ENCODE assay signal across 35 cellular contexts in the genomic region with DNA sequence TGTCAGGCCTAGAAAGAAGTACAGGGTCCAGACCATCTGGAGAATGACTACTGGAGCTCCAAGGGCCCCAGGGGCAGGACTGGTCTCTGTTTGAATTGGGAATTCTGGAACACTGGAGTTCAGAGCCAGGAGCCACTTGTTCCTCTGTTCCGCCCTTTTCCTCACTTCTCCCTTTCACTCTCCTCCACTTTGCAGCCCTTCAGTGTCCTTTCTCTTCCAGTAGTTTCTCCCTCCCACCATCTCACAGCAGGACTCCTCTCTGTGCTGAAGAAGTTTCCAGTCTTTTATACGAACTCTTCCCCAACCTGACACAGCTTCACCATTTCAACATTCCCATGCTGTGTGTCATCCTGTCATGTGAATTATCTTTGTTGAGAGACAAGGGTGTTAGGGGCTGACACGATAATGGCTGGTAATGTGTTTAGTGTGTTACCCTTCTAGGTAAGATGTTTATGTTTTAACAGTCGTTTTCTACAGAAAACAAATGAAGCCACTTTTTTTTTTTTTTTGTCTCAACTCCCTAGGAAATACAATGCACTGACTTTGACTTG.
A peak's percentile ranks its signal among the peaks of the same experiment; 100 is the strongest.
DNase-seq lines count a peak whose midpoint lies in the region; ATAC-seq, FAIRE-seq and TF ChIP-seq lines count a peak whose summit lies in the region.
"Had no signal": no experiment of that assay in that cellular context is flagged by ENCODE, and none has a peak within 500 bp of the region (broad histone marks: within the 10 kb centered on the region; RNA-seq: fewer than 3 reads in every experiment).

No MANE protein-coding gene starts in this region.

- FAIRE-seq in H1 (lab: Jason Lieb, UNC): no peak
- FAIRE-seq: A204.1, GM12892, H54, HepG2, RCC 7860 had no signal

- H3K4me2 ChIP-seq in IMR-90 (ENCODE audit: low read depth, low read length) (peak overlapping the region; percentile 25; the same call in 1 of the 2 replicates), H1 (ENCODE audit: insufficient read depth in 1 of 2, low read depth in 2 of 2, low read length in 2 of 2) (no peak overlapping the region), mesenchymal stem cell (ENCODE audit: low read length, poor library complexity, severe bottlenecking) (no peak overlapping the region)

- no peak overlapping the region for H3K56ac ChIP-seq in IMR-90 (ENCODE audit: extremely low read depth, insufficient read depth, low read length)
- no peak overlapping the region for H3K56ac ChIP-seq in H1 (replicated peaks; ENCODE audit: insufficient read length, low read depth, low read length)

- H2BK20ac ChIP-seq in IMR-90 (ENCODE audit: low read depth, low read length) (0 out of 2 replicates have a peak overlapping the region, but pooled peaks have one; percentile 29), H1 (ENCODE audit: low read length) (no peak overlapping the region)

- H3K9me3 ChIP-seq in IMR-90 (ENCODE audit: control insufficient read depth, insufficient read depth, low read length): no peaks in the 10 kb centered on the region
- H3K9me3 ChIP-seq in H1 (ENCODE audit: insufficient read depth in 2 of 2, low read depth in 1 of 2, low read length in 1 of 2): no peaks in the 10 kb centered on the region
- H3K9me3 ChIP-seq in mesenchymal stem cell (ENCODE audit: control insufficient read depth, low read length): no peaks in the 10 kb centered on the region
- no peaks in the 10 kb centered on the region for H3K9me3 ChIP-seq in lower lobe of right lung
- H3K9me3 ChIP-seq in CD4-positive, alpha-beta memory T cell (ENCODE audit: control insufficient read depth in 1 of 2, low read length in 2 of 2): no peaks in the 10 kb centered on the region
- H3K9me3 ChIP-seq: adrenal gland, heart left ventricle, testis, uterus had no signal

- no peak for TF ChIP-seq CTCF in IMR-90 (conservative IDR thresholded peaks at IDR 0.05; ENCODE audit: low read depth, low read length)
- no peak for TF ChIP-seq CTCF in H1 (IDR thresholded peaks at IDR 0.05; ENCODE audit: control extremely low read depth in 1 of 3, insufficient read depth in 1 of 3, low read depth in 1 of 3, low read length in 3 of 3)
- no peak for TF ChIP-seq CTCF in lower lobe of right lung (IDR thresholded peaks at IDR 0.05)

- H4K91ac ChIP-seq in IMR-90 (ENCODE audit: insufficient read depth, low read depth, low read length): no peak overlapping the region
- no peak overlapping the region for H4K91ac ChIP-seq in H1 (replicated peaks; ENCODE audit: insufficient read length, low read length)
- H4K91ac ChIP-seq in mesenchymal stem cell (ENCODE audit: low read length): no peak overlapping the region

- H3K18ac ChIP-seq in IMR-90 (ENCODE audit: low read depth, low read length) (no peak overlapping the region; the same call in 1 of the 2 replicates), H1 (ENCODE audit: extremely low read depth, low read length) (no peak overlapping the region), mesenchymal stem cell (ENCODE audit: low read depth in 1 of 2, low read length in 2 of 2) (no peak overlapping the region)

- no peak for ATAC-seq in IMR-90 (ENCODE audit: low read depth)
- no peak for ATAC-seq in lower lobe of right lung
- ATAC-seq: activated CD4-positive, alpha-beta T cell treated with anti-CD3 and anti-CD28 coated beads for 36 hours; activated CD8-positive, alpha-beta T cell treated with anti-CD3 and anti-CD28 coated beads for 36 hours; effector memory CD8-positive, alpha-beta T cell; heart left ventricle; HepG2; right cardiac atrium; stimulated activated naive CD8-positive, alpha-beta T cell treated with anti-CD3 and anti-CD28 coated beads, Interleukin-15, Interleukin-2, amounts not matched to agents 100 U/mL and 50 U/mL, for 24 hours had no signal

- H4K20me1 ChIP-seq in IMR-90 (ENCODE audit: insufficient read depth, low read length) (no peaks in the 10 kb centered on the region), H1 (replicated peaks in 1 of 2; ENCODE audit: control insufficient read depth in 1 of 2, insufficient read depth in 2 of 2, low read length in 2 of 2) (no peaks in the 10 kb centered on the region)

- peak overlapping the region in 1 of 2 experiments; percentile 31; a peak in 1 of 4 replicates for H4K8ac ChIP-seq in IMR-90 (ENCODE audit: low read depth in 2 of 2, low read length in 2 of 2)
- no peak overlapping the region for H4K8ac ChIP-seq in H1 (ENCODE audit: extremely low read depth, insufficient read depth, low read length)
- H4K8ac ChIP-seq in mesenchymal stem cell (ENCODE audit: low read length): no peak overlapping the region

- H3K27me3 ChIP-seq in IMR-90 (ENCODE audit: control insufficient read depth, insufficient read depth, low read length) (no peaks in the 10 kb centered on the region), H1 (replicated peaks in 1 of 4; ENCODE audit: control insufficient read depth in 3 of 4, extremely low read depth in 1 of 4, insufficient read depth in 3 of 4, low read length in 3 of 4) (no peaks in the 10 kb centered on the region), mesenchymal stem cell (ENCODE audit: control insufficient read depth in 1 of 2, insufficient read depth in 1 of 2, low read length in 2 of 2) (no peaks in the 10 kb centered on the region), lower lobe of right lung (ENCODE audit: low read depth) (no peaks in the 10 kb centered on the region)
- no peaks in the 10 kb centered on the region for H3K27me3 ChIP-seq in CD4-positive, alpha-beta memory T cell (ENCODE audit: insufficient read depth, low read length)
- H3K27me3 ChIP-seq: adrenal gland, testis, uterus had no signal

- H2BK5ac ChIP-seq in IMR-90 (ENCODE audit: low read depth, low read length, poor library complexity, severe bottlenecking): no peak overlapping the region
- H2BK5ac ChIP-seq in H1 (ENCODE audit: low read depth, low read length): no peak overlapping the region
- H2BK5ac ChIP-seq in mesenchymal stem cell (ENCODE audit: low read depth, low read length, poor library complexity, severe bottlenecking): no peak overlapping the region

- no peaks in the 10 kb centered on the region for H3K27me3 Mint-ChIP-seq in CD4-positive, alpha-beta memory T cell
- H3K27me3 Mint-ChIP-seq: activated CD4-positive, alpha-beta T cell treated with anti-CD3 and anti-CD28 coated beads for 36 hours; activated naive CD4-positive, alpha-beta T cell treated with anti-CD3 and anti-CD28 coated beads, Interleukin-2, amount 10 ng/mL, durations not matched to agents 7 days and 5 days; CD4-positive, CD25-positive, alpha-beta regulatory T cell; effector memory CD8-positive, alpha-beta T cell had no signal

- TF ChIP-seq RAD21 in IMR-90 (IDR thresholded peaks at IDR 0.05; ENCODE audit: low read length) (no peak), H1 (IDR thresholded peaks at IDR 0.05 in 1 of 2, conservative IDR thresholded peaks at IDR 0.05 in 1 of 2; ENCODE audit: low read depth in 2 of 2, low read length in 2 of 2) (no peak)

- in situ Hi-C loops in IMR-90 (cut with MboI; ENCODE audit: low sequenced_read_pairs): no loop called here

- H3K27ac Mint-ChIP-seq in CD4-positive, alpha-beta memory T cell: no peak overlapping the region
- H3K27ac Mint-ChIP-seq: activated CD4-positive, alpha-beta T cell treated with anti-CD3 and anti-CD28 coated beads for 36 hours; activated CD8-positive, alpha-beta T cell treated with anti-CD3 and anti-CD28 coated beads for 36 hours; activated naive CD4-positive, alpha-beta T cell treated with anti-CD3 and anti-CD28 coated beads, Interleukin-2, amount 10 ng/mL, durations not matched to agents 7 days and 5 days; CD4-positive, CD25-positive, alpha-beta regulatory T cell; effector memory CD8-positive, alpha-beta T cell had no signal

- intact Hi-C loops in IMR-90 (cut with micrococcal nuclease): loop anchor here (2.0 kb wide), 1 partner anchor 13 kb away; no protein-coding TSS in a partner anchor
- intact Hi-C loops in lower lobe of right lung (cut with DNase I): no loop called here
- intact Hi-C loops in CD4-positive, alpha-beta memory T cell (cut with micrococcal nuclease): no loop called here
- intact Hi-C loops in posterior cingulate gyrus (cut with DNase I): loop anchor here (10.0 kb wide), 1 partner anchor 679 kb away; no protein-coding TSS in a partner anchor

- no peak overlapping the region for H3K4me3 Mint-ChIP-seq in CD4-positive, alpha-beta memory T cell
- H3K4me3 Mint-ChIP-seq: activated CD4-positive, alpha-beta T cell treated with anti-CD3 and anti-CD28 coated beads for 36 hours; activated CD8-positive, alpha-beta T cell treated with anti-CD3 and anti-CD28 coated beads for 36 hours; activated naive CD4-positive, alpha-beta T cell treated with anti-CD3 and anti-CD28 coated beads, Interleukin-2, amount 10 ng/mL, durations not matched to agents 7 days and 5 days; CD4-positive, CD25-positive, alpha-beta regulatory T cell; effector memory CD8-positive, alpha-beta T cell; neural crest cell had no signal

- no peaks in the 10 kb centered on the region for H3K79me2 ChIP-seq in H1 (ENCODE audit: control insufficient read depth in 1 of 2, insufficient read depth in 2 of 2, low read length in 2 of 2)
- H3K79me2 ChIP-seq: parathyroid adenoma had no signal

- no peaks in the 10 kb centered on the region for H3K23me2 ChIP-seq in H1 (ENCODE audit: low read depth, low read length)

- WGBS in IMR-90 (ENCODE audit: extremely low coverage in 2 of 2, insufficient read length in 1 of 2), 2 experiments: no CpG with 5 or more reads among the region's 4 CpGs
- WGBS in H1 (ENCODE audit: extremely low coverage in 1 of 2, insufficient coverage in 1 of 2, insufficient read length in 1 of 2, insufficient replicate concordance in 2 of 2, low coverage in 1 of 2, low lambda C conversion rate in 2 of 2, missing lambda C conversion rate in 1 of 2), 2 experiments: 82% methylated on average over 4 of the region's 4 CpGs; no CpG with 5 or more reads in 1 of the 2 experiments
- 50% methylated on average over 2 of the region's 4 CpGs for WGBS in mesenchymal stem cell

- 0 out of 2 replicates have a peak overlapping the region, but pooled peaks have one; percentile 23 for H2BK120ac ChIP-seq in IMR-90 (ENCODE audit: low read depth, low read length)
- no peak overlapping the region for H2BK120ac ChIP-seq in H1 (replicated peaks; ENCODE audit: low read depth, low read length)
- no peak overlapping the region for H2BK120ac ChIP-seq in mesenchymal stem cell (ENCODE audit: low read depth, low read length)

- H3K4me1 ChIP-seq in IMR-90 (ENCODE audit: control insufficient read depth, insufficient read depth, low read length) (peaks cover 5% of the 10 kb centered on the region), H1 (replicated peaks in 1 of 4; ENCODE audit: control insufficient read depth in 3 of 4, insufficient read depth in 4 of 4, low read length in 3 of 4) (peaks cover 0 to 2% (median 0%) of the 10 kb centered on the region in 4 experiments; a peak in 2 of 7 replicates), mesenchymal stem cell (ENCODE audit: control insufficient read depth, insufficient read depth, low read depth, low read length) (no peaks in the 10 kb centered on the region), lower lobe of right lung (no peaks in the 10 kb centered on the region)
- H3K4me1 ChIP-seq in CD4-positive, alpha-beta memory T cell (ENCODE audit: insufficient read depth, low read length): no peaks in the 10 kb centered on the region
- H3K4me1 ChIP-seq: adrenal gland, heart left ventricle, parathyroid adenoma, testis, uterus had no signal

- no peaks in the 10 kb centered on the region for H3K36me3 Mint-ChIP-seq in CD4-positive, alpha-beta memory T cell
- H3K36me3 Mint-ChIP-seq: activated naive CD4-positive, alpha-beta T cell treated with anti-CD3 and anti-CD28 coated beads, Interleukin-2, amount 10 ng/mL, durations not matched to agents 7 days and 5 days; CD4-positive, CD25-positive, alpha-beta regulatory T cell had no signal

- H3K4ac ChIP-seq in IMR-90 (ENCODE audit: low read depth, low read length): no peak overlapping the region
- H3K4ac ChIP-seq in H1 (replicated peaks; ENCODE audit: insufficient read length, low read depth, low read length): no peak overlapping the region
- H3K4ac ChIP-seq in mesenchymal stem cell (ENCODE audit: low read depth in 1 of 2, low read length in 2 of 2): no peak overlapping the region

- no peak overlapping the region for H2AK9ac ChIP-seq in IMR-90 (replicated peaks; ENCODE audit: low read depth, low read length, poor library complexity)

- no TSS peak for BruUV-seq in IMR-90 (replicated peaks; lab: Mats Ljungman, UMichigan)

- H3K9me3 Mint-ChIP-seq in CD4-positive, alpha-beta memory T cell: peaks cover 0 to 5% (median 3%) of the 10 kb centered on the region in 8 donors
- H3K9me3 Mint-ChIP-seq: neural crest cell had no signal

- H3K9me1 ChIP-seq in IMR-90 (ENCODE audit: insufficient read depth, low read length): no peaks in the 10 kb centered on the region

- H2BK12ac ChIP-seq in H1 (ENCODE audit: low read depth, low read length) (no peak overlapping the region), mesenchymal stem cell (ENCODE audit: low read length in 2 of 2) (no peak overlapping the region)

- POLR2A ChIA-PET in IMR-90 (lab: Charles Lee; ENCODE audit: unreplicated experiment): no interaction called here
- POLR2A ChIA-PET in H1 (lab: Charles Lee; ENCODE audit: partially characterized antibody): no interaction called here
- POLR2A ChIA-PET in CD4-positive, alpha-beta memory T cell (lab: Charles Lee; ENCODE audit: partially characterized antibody): no interaction called here

- no peaks in the 10 kb centered on the region for H3K79me1 ChIP-seq in IMR-90 (ENCODE audit: low read depth in 1 of 2, low read length in 2 of 2)
- H3K79me1 ChIP-seq in H1 (ENCODE audit: low read depth, low read length): no peaks in the 10 kb centered on the region
- H3K79me1 ChIP-seq in mesenchymal stem cell (replicated peaks; ENCODE audit: low read length, poor library complexity, severe bottlenecking): no peaks in the 10 kb centered on the region

- H3K23ac ChIP-seq in IMR-90 (ENCODE audit: low read depth, low read length): no peak overlapping the region
- H3K23ac ChIP-seq in H1 (ENCODE audit: insufficient read length): no peak overlapping the region
- no peak overlapping the region for H3K23ac ChIP-seq in mesenchymal stem cell (ENCODE audit: low read length in 2 of 2)

- H3K4me1 Mint-ChIP-seq in CD4-positive, alpha-beta memory T cell: no peaks in the 10 kb centered on the region
- H3K4me1 Mint-ChIP-seq: activated CD4-positive, alpha-beta T cell treated with anti-CD3 and anti-CD28 coated beads for 36 hours; activated naive CD4-positive, alpha-beta T cell treated with anti-CD3 and anti-CD28 coated beads, Interleukin-2, amount 10 ng/mL, durations not matched to agents 7 days and 5 days; CD4-positive, CD25-positive, alpha-beta regulatory T cell; neural crest cell had no signal

- TF ChIP-seq POLR2A in IMR-90 (IDR thresholded peaks at IDR 0.05; ENCODE audit: low read depth, low read length): no peak
- no peak for TF ChIP-seq POLR2A in H1 (IDR thresholded peaks at IDR 0.05; ENCODE audit: control extremely low read depth in 1 of 2, low read depth in 2 of 2, low read length in 2 of 2)

- H2AFZ ChIP-seq in IMR-90 (replicated peaks; ENCODE audit: low read length, poor library complexity) (peak overlapping the region; percentile 41), H1 (ENCODE audit: low read length) (0 out of 2 replicates have a peak overlapping the region, but pooled peaks have one; percentile 26), mesenchymal stem cell (ENCODE audit: low read depth, low read length) (no peak overlapping the region)
- H2AFZ ChIP-seq: parathyroid adenoma had no signal

- H3K4me3 ChIP-seq in IMR-90 (ENCODE audit: insufficient read depth, low read depth, low read length): no peak overlapping the region
- no peak overlapping the region for H3K4me3 ChIP-seq in H1 (ENCODE audit: extremely low read depth in 1 of 4, insufficient read depth in 2 of 4, low read depth in 3 of 4, low read length in 4 of 4)
- H3K4me3 ChIP-seq in mesenchymal stem cell (ENCODE audit: insufficient read depth in 1 of 2, low read depth in 1 of 2, low read length in 2 of 2): no peak overlapping the region
- no peak overlapping the region for H3K4me3 ChIP-seq in lower lobe of right lung
- no peak overlapping the region for H3K4me3 ChIP-seq in CD4-positive, alpha-beta memory T cell (ENCODE audit: low read length in 2 of 2)
- H3K4me3 ChIP-seq: adrenal gland, coronary artery, heart left ventricle, testis, uterus had no signal

- H3K14ac ChIP-seq in IMR-90 (replicated peaks; ENCODE audit: low read depth, low read length) (no peak overlapping the region), H1 (ENCODE audit: insufficient read length) (no peak overlapping the region), mesenchymal stem cell (ENCODE audit: low read length in 2 of 2) (no peak overlapping the region)

- H2BK15ac ChIP-seq in IMR-90 (ENCODE audit: low read depth, low read length) (no peak overlapping the region), H1 (ENCODE audit: low read length) (no peak overlapping the region), mesenchymal stem cell (ENCODE audit: low read depth, poor library complexity, severe bottlenecking) (no peak overlapping the region)

- no peak overlapping the region for H4K5ac ChIP-seq in IMR-90 (ENCODE audit: low read depth, low read length)
- no peak overlapping the region for H4K5ac ChIP-seq in H1 (ENCODE audit: insufficient read length, low read depth, low read length)

- H3K36me3 ChIP-seq in IMR-90 (ENCODE audit: control insufficient read depth, insufficient read depth, low read length) (no peaks in the 10 kb centered on the region), H1 (ENCODE audit: control insufficient read depth in 2 of 4, insufficient read depth in 4 of 4, low read length in 3 of 4) (no peaks in the 10 kb centered on the region), mesenchymal stem cell (ENCODE audit: control insufficient read depth in 1 of 2, insufficient read depth in 2 of 2, low read depth in 1 of 2, low read length in 2 of 2) (no peaks in the 10 kb centered on the region), lower lobe of right lung (no peaks in the 10 kb centered on the region)
- H3K36me3 ChIP-seq in CD4-positive, alpha-beta memory T cell (ENCODE audit: insufficient read depth, low read length): no peaks in the 10 kb centered on the region
- H3K36me3 ChIP-seq: adrenal gland, heart left ventricle, uterus had no signal

- DNase-seq in EH (ENCODE audit: low read depth) (peak; percentile 72), IMR-90 (peak; percentile 20), H1 (ENCODE audit: low read depth in 1 of 2, low spot score in 2 of 2) (no peak), mesenchymal stem cell (peak; percentile 37), lower lobe of right lung (no peak), posterior cingulate gyrus (no peak), LoVo (ENCODE audit: low spot score) (no peak)
- DNase-seq in CD4-positive, alpha-beta memory T cell: no peak
- DNase-seq: activated CD4-positive, alpha-beta T cell treated with anti-CD3 and anti-CD28 coated beads for 36 hours; activated CD8-positive, alpha-beta T cell treated with anti-CD3 and anti-CD28 coated beads for 36 hours; activated naive CD4-positive, alpha-beta T cell treated with anti-CD3 and anti-CD28 coated beads, Interleukin-2, amount 10 ng/mL, durations not matched to agents 7 days and 5 days; adrenal gland; CD4-positive, CD25-positive, alpha-beta regulatory T cell; effector memory CD8-positive, alpha-beta T cell; heart left ventricle; Kasumi-1; NCI-H1694 treated with DMSO at 0.1 percent for 48 hours; NCI-H82; right cardiac atrium; SIG-M5; stimulated activated CD4-positive, alpha-beta T cell treated with anti-CD3 and anti-CD28 coated beads, Interleukin-2, amount 100 ng/mL, for 24 hours; stimulated activated naive CD8-positive, alpha-beta T cell treated with anti-CD3 and anti-CD28 coated beads, Interleukin-15, Interleukin-2, amounts not matched to agents 100 U/mL and 50 U/mL, for 24 hours; SW 1271; testis; uterus had no signal

- dilution Hi-C loops in IMR-90 (cut with HindIII; ENCODE audit: low sequenced_read_pairs, unreplicated experiment): no loop called here

- H3K9ac ChIP-seq in IMR-90 (ENCODE audit: low read depth, low read length) (no peak overlapping the region), H1 (replicated peaks in 1 of 4; ENCODE audit: extremely low read depth in 1 of 4, low read depth in 3 of 4, low read length in 3 of 4) (no peak overlapping the region), mesenchymal stem cell (ENCODE audit: low read length) (no peak overlapping the region)
- H3K9ac ChIP-seq: parathyroid adenoma had no signal

- 0 out of 2 replicates have a peak overlapping the region, but pooled peaks have one; percentile 44 for H2AK5ac ChIP-seq in IMR-90 (ENCODE audit: low read depth, low read length)
- H2AK5ac ChIP-seq in H1 (ENCODE audit: low read depth, low read length): no peak overlapping the region
- no peak overlapping the region for H2AK5ac ChIP-seq in mesenchymal stem cell (ENCODE audit: low read length, severe bottlenecking)

- CTCF ChIA-PET in IMR-90 (lab: Yijun Ruan, JAX): no interaction called here
- CTCF ChIA-PET in H1 (lab: Charles Lee; ENCODE audit: partially characterized antibody): interaction anchor here (0.8 kb wide), 1 partner anchor 142 kb away, joined by 5 read pairs; no protein-coding TSS in a partner anchor
- CTCF ChIA-PET in CD4-positive, alpha-beta memory T cell (lab: Charles Lee; ENCODE audit: partially characterized antibody): no interaction called here

- H3K27ac ChIP-seq in IMR-90 (ENCODE audit: insufficient read depth, low read length) (no peak overlapping the region), H1 (ENCODE audit: low read depth, low read length) (no peak overlapping the region), mesenchymal stem cell (ENCODE audit: low read length, poor library complexity, severe bottlenecking) (no peak overlapping the region), lower lobe of right lung (no peak overlapping the region)
- no peak overlapping the region for H3K27ac ChIP-seq in CD4-positive, alpha-beta memory T cell (ENCODE audit: low read depth, low read length)
- H3K27ac ChIP-seq: adrenal gland, coronary artery, heart left ventricle, HL-60, parathyroid adenoma, testis, uterus, VCaP had no signal

- no peak for TF ChIP-seq EP300 in H1 (IDR thresholded peaks at IDR 0.05; ENCODE audit: borderline replicate concordance in 1 of 2, low read depth in 2 of 2, low read length in 2 of 2)

Comparison
In these comparisons a context has a peak if more than half of its experiments do, and no peak if none do; other contexts are left out.
1. DNase-seq: peak in EH (single experiment), IMR-90 (single experiment) and mesenchymal stem cell (single experiment); none in H1 (0 of 2), lower lobe of right lung (single experiment), CD4-positive, alpha-beta memory T cell (0 of 5), posterior cingulate gyrus (0 of 10) and LoVo (single experiment).
2. intact Hi-C loops: an anchor here in IMR-90 (2.0 kb wide) and posterior cingulate gyrus (10.0 kb wide); none called in lower lobe of right lung and CD4-positive, alpha-beta memory T cell.